8 cellular contexts compared by ENCODE assay signal in genomic region chr11:71452354-71453020, GRCh38. TPM values are rescaled to one million over a fixed set of nuclear protein-coding genes. Genes with fewer than 3 reads are reported as not detected.
DNase-seq lines count a peak whose midpoint lies in the region; ATAC-seq lines count a peak whose summit lies in the region.

No MANE protein-coding gene starts in this region.

- ATAC-seq in GM21576 (IDR thresholded peaks at IDR 0.05; ENCODE audit: unreplicated experiment) = no peak

- H3K4me1 ChIP-seq in HUES6 (ENCODE audit: control insufficient read depth, insufficient read depth, low read length) = peaks cover 21% of the 10 kb centered on the region

- DNase-seq in CMK (ENCODE audit: low read depth) (peak; percentile 87), SKM-1 (lab: John Stamatoyannopoulos, UW; ENCODE audit: unreplicated experiment) (peak; percentile 25), anterior cingulate cortex (lab: John Stamatoyannopoulos, UW) (peak in 30 of 58 donors; percentile 16 to 64 (median 36)), hepatic stellate cell (ENCODE audit: low spot score) (peak; percentile 48), renal cortical epithelial cell (ENCODE audit: low read depth) (peak; percentile 27), NCI-H2081 treated with DMSO at 0.1 percent for 48 hours (lab: John Stamatoyannopoulos, UW) (no peak)

- H3K27ac ChIP-seq in HUES6 (ENCODE audit: low read depth, low read length) = no peak overlapping the region

- H3K36me3 ChIP-seq in HUES6 (ENCODE audit: control insufficient read depth, insufficient read depth, low read length) = peaks cover 26% of the 10 kb centered on the region

- peak overlapping the region; percentile 59 for H3K9ac ChIP-seq in HUES6 (ENCODE audit: low read length)

- H3K4me3 ChIP-seq in HUES6 (ENCODE audit: low read depth, low read length) = peak overlapping the region; percentile 99

- H3K9me3 ChIP-seq in HUES6 (ENCODE audit: control insufficient read depth, insufficient read depth, low read depth, low read length) = no peaks in the 10 kb centered on the region

- no peaks in the 10 kb centered on the region for H3K27me3 ChIP-seq in HUES6 (ENCODE audit: control insufficient read depth, insufficient read depth, low read length)

RNA-seq across cellular contexts. Expression of gene NADSYN1, which starts 0.5 kb away (rescaled TPM):
- 68.9 and 80.6 TPM in 2 replicates for total RNA-seq in renal cortical epithelial cell

RNA-seq across cellular contexts. Expression of gene DHCR7, which starts 4.3 kb away (rescaled TPM):
- 28.0 and 58.7 TPM in 2 replicates for total RNA-seq in renal cortical epithelial cell
